ENCODE assay signal across 8 cellular contexts in the genomic region with DNA sequence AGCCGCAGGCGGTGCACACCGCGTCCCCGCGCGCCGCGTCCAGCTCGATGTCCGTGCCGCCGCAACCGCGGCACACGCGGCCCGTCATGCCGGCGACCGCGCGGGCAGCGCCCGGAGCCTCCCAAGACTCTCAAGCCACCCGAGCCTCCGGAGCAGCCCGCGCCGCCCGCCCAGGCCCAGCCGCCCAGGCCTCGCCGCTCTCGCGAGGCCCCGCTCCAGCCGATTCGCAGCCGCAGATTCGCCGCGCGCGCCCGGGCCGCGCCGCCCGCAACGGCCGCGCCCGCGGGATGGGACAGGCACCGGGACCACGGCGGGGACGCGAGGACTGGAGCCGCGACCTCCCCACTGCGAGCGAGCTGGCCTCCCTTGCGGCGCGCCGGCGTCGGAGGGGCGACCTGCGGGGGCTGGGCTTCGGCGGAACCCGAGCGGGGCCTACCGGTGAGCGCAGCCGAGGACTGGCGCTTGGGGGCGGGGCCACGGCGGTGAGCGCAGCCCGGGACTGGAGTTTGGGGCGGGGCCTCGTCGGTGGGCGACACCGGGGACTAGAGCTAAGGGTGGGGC. TPM values are rescaled to one million over a fixed set of nuclear protein-coding genes. Genes with fewer than 3 reads are reported as not detected.
DNase-seq lines count a peak whose midpoint lies in the region; TF ChIP-seq lines count a peak whose summit lies in the region.

BRF1 (minus strand) TSS at position 460 of the 561 bp plus-strand sequence; CDS start at position 88, 372 bp downstream.

- H3K79me2 ChIP-seq in GM23248 (ENCODE audit: insufficient read depth) (peaks cover 44% of the 10 kb centered on the region), SK-N-SH (ENCODE audit: insufficient read depth) (peaks cover 46% of the 10 kb centered on the region)

- no peak; the same call in 1 of the 2 replicates for TF ChIP-seq RAD21 in SK-N-SH (IDR thresholded peaks at IDR 0.05; ENCODE audit: low read length)

- no peaks in the 10 kb centered on the region for H3K36me3 ChIP-seq in GM23248 (ENCODE audit: low read depth)
- no peaks in the 10 kb centered on the region for H3K36me3 ChIP-seq in SK-N-SH (replicated peaks in 1 of 2; ENCODE audit: control insufficient read depth in 1 of 2, insufficient read depth in 2 of 2, low read length in 1 of 2)
- H3K36me3 ChIP-seq in suprapubic skin: no peaks in the 10 kb centered on the region

- H3K9me3 ChIP-seq in GM23248 (ENCODE audit: low read depth) (no peaks in the 10 kb centered on the region), SK-N-SH (no peaks in the 10 kb centered on the region), suprapubic skin (no peaks in the 10 kb centered on the region)

- TF ChIP-seq EP300 in SK-N-SH (IDR thresholded peaks at IDR 0.05; ENCODE audit: borderline replicate concordance in 1 of 2, low read depth in 1 of 2, low read length in 1 of 2): no peak
- TF ChIP-seq EP300 in suprapubic skin (IDR thresholded peaks at IDR 0.05): no peak

- H3F3A ChIP-seq in GM23248 (ENCODE audit: insufficient read depth) (no peaks in the 10 kb centered on the region), SK-N-SH (replicated peaks; ENCODE audit: insufficient read depth) (peaks cover 3% of the 10 kb centered on the region)

- in situ Hi-C loops in GM23248 (cut with MboI): no loop called here

- H3K27ac ChIP-seq in GM23248 (peak within 1 kb of the TSS; percentile 77), SK-N-SH (ENCODE audit: low read depth in 2 of 2, low read length in 1 of 2) (peak within 1 kb of the TSS; percentile 90 to 92), suprapubic skin (peak within 1 kb of the TSS; percentile 95)

- CTCF ChIA-PET in SK-N-SH (lab: Yijun Ruan, JAX): interaction anchor here (1.0 to 2.0 kb wide), 8 partner anchors 9 to 189 kb away, joined by 3 to 6 read pairs (median 4); partner anchors contain the start of gene PACS2
- CTCF ChIA-PET in activated naive CD4-positive, alpha-beta T cell treated with anti-CD3 and anti-CD28 coated beads, Interleukin-2, amount 10 ng/mL, durations not matched to agents 7 days and 5 days (lab: Charles Lee): interaction anchor here (0.8 to 2.6 kb wide), 6 partner anchors 14 to 189 kb away, joined by 3 to 6 read pairs (median 4); partner anchors contain the start of genes BTBD6 and PACS2

- 2% methylated on average over 57 to 71 of the region's 90 CpGs for WGBS in GM23248 (ENCODE audit: low coverage in 1 of 2, low lambda C conversion rate in 2 of 2, missing lambda C conversion rate in 2 of 2), 2 experiments
- WGBS in SK-N-SH (ENCODE audit: low lambda C conversion rate): 0% methylated on average over 15 of the region's 90 CpGs
- 0% methylated on average over 1 of the region's 90 CpGs for WGBS in suprapubic skin

- peaks cover 14% of the 10 kb centered on the region for H3K36me3 Mint-ChIP-seq in activated naive CD4-positive, alpha-beta T cell treated with anti-CD3 and anti-CD28 coated beads, Interleukin-2, amount 10 ng/mL, durations not matched to agents 7 days and 5 days

- H4K20me1 ChIP-seq in GM23248 (ENCODE audit: insufficient read depth) (no peaks in the 10 kb centered on the region), SK-N-SH (ENCODE audit: insufficient read depth) (peaks cover 15% of the 10 kb centered on the region; the same call in 1 of the 2 replicates)

- H3K4me3 ChIP-seq in GM23248 (peak within 1 kb of the TSS; percentile 73), SK-N-SH (ENCODE audit: low read depth in 2 of 2, low read length in 1 of 2) (peak within 1 kb of the TSS; percentile 68 to 85), suprapubic skin (peak within 1 kb of the TSS; percentile 97)

- no peaks in the 10 kb centered on the region for H3K4me1 ChIP-seq in GM23248 (ENCODE audit: insufficient read depth)
- H3K4me1 ChIP-seq in SK-N-SH (ENCODE audit: control insufficient read depth in 1 of 2, insufficient read depth in 2 of 2, low read depth in 1 of 2, low read length in 1 of 2): peaks cover 0 to 3% of the 10 kb centered on the region in 2 experiments; a peak in 1 of 4 replicates
- H3K4me1 ChIP-seq in suprapubic skin: peaks cover 25% of the 10 kb centered on the region

- peak; percentile 93 for DNase-seq in EL
- peak; percentile 96 for DNase-seq in GM23248
- DNase-seq in Kasumi-1 (lab: John Stamatoyannopoulos, UW): peak; percentile 90 to 91
- peak; percentile 97 for DNase-seq in SK-N-SH
- peak; percentile 98 for DNase-seq in activated naive CD4-positive, alpha-beta T cell treated with anti-CD3 and anti-CD28 coated beads, Interleukin-2, amount 10 ng/mL, durations not matched to agents 7 days and 5 days
- peak; percentile 93 for DNase-seq in germinal center (ENCODE audit: low spot score)
- peak in 49 of 56 donors; percentile 64 to 94 (median 90) for DNase-seq in nucleus accumbens (lab: John Stamatoyannopoulos, UW)
- peak; percentile 97 for DNase-seq in suprapubic skin (ENCODE audit: low spot score in 2 of 2)

- H3K4me3 Mint-ChIP-seq in activated naive CD4-positive, alpha-beta T cell treated with anti-CD3 and anti-CD28 coated beads, Interleukin-2, amount 10 ng/mL, durations not matched to agents 7 days and 5 days: peak within 1 kb of the TSS; percentile 89

- peak within 1 kb of the TSS; percentile 93 for H3K27ac Mint-ChIP-seq in activated naive CD4-positive, alpha-beta T cell treated with anti-CD3 and anti-CD28 coated beads, Interleukin-2, amount 10 ng/mL, durations not matched to agents 7 days and 5 days

- H2AFZ ChIP-seq in GM23248 (peak within 1 kb of the TSS; percentile 77), SK-N-SH (ENCODE audit: low read depth) (peak within 1 kb of the TSS; percentile 75)

- no peaks in the 10 kb centered on the region for H3K27me3 Mint-ChIP-seq in activated naive CD4-positive, alpha-beta T cell treated with anti-CD3 and anti-CD28 coated beads, Interleukin-2, amount 10 ng/mL, durations not matched to agents 7 days and 5 days

- H3K9me2 ChIP-seq in GM23248 (ENCODE audit: insufficient read depth) (no peaks in the 10 kb centered on the region), SK-N-SH (no peaks in the 10 kb centered on the region)

- POLR2A ChIA-PET in SK-N-SH (lab: Yijun Ruan, JAX): interaction anchor here (0.7 to 1.9 kb wide), 9 partner anchors 8 to 518 kb away, joined by 3 to 17 read pairs (median 3); partner anchors contain the start of gene PACS2

- H3K27me3 ChIP-seq in GM23248 (replicated peaks; ENCODE audit: insufficient read depth) (no peaks in the 10 kb centered on the region), SK-N-SH (ENCODE audit: insufficient read depth) (no peaks in the 10 kb centered on the region), suprapubic skin (no peaks in the 10 kb centered on the region)

- TF ChIP-seq POLR2A in suprapubic skin (IDR thresholded peaks at IDR 0.05): peak in 1 of 2 donors; percentile 13

- TF ChIP-seq CTCF in SK-N-SH (IDR thresholded peaks at IDR 0.05) (no peak), suprapubic skin (IDR thresholded peaks at IDR 0.05) (no peak)

- peak within 1 kb of the TSS; percentile 71 for H3K4me2 ChIP-seq in GM23248 (ENCODE audit: unreplicated experiment)
- H3K4me2 ChIP-seq in SK-N-SH: peak within 1 kb of the TSS; percentile 98

- H3K4me1 Mint-ChIP-seq in activated naive CD4-positive, alpha-beta T cell treated with anti-CD3 and anti-CD28 coated beads, Interleukin-2, amount 10 ng/mL, durations not matched to agents 7 days and 5 days: peaks cover 54% of the 10 kb centered on the region

- no peaks in the 10 kb centered on the region for H3K9me3 Mint-ChIP-seq in activated naive CD4-positive, alpha-beta T cell treated with anti-CD3 and anti-CD28 coated beads, Interleukin-2, amount 10 ng/mL, durations not matched to agents 7 days and 5 days

- H3K9ac ChIP-seq in GM23248 (peak within 1 kb of the TSS; percentile 85), SK-N-SH (peak within 1 kb of the TSS; percentile 81)

TF ChIP-seq in SK-N-SH, 30 proteins besides CTCF, POLR2A, EP300 and RAD21 (continues in another document):
- peak; percentile 37; the same call in 1 of the 2 replicates for TF ChIP-seq NRF1 (IDR thresholded peaks at IDR 0.05; ENCODE audit: low read depth, low read length)
- no peak for TF ChIP-seq USF1 (IDR thresholded peaks at IDR 0.05; ENCODE audit: borderline replicate concordance, low read depth)
- no peak for TF ChIP-seq MEF2A (IDR thresholded peaks at IDR 0.05; ENCODE audit: borderline replicate concordance, low read depth)
- TF ChIP-seq CHD2 (IDR thresholded peaks at IDR 0.05; ENCODE audit: low read length, partially characterized antibody): peak; percentile 98
- no peak for TF ChIP-seq USF2 (IDR thresholded peaks at IDR 0.05; ENCODE audit: borderline replicate concordance, low read depth, low read length)

RNA-seq across cellular contexts. Expression of gene BRF1, which starts in this region (rescaled TPM):
- total RNA-seq in GM23248 (2014; rRNA removed; shearing (Covaris generic)): 27.0 and 47.8 TPM in 2 replicates
- polyA plus RNA-seq in GM23248 (2016; fragmentation: Nextera tagmentation; extraction: Ambion mirVana): 10.5 and 11.0 TPM in 2 replicates
- polyA plus RNA-seq in SK-N-SH (2012; rRNA removed): 10.2 and 15.7 TPM in 2 replicates
- polyA plus RNA-seq in SK-N-SH (2012; cell fraction: cytosol; rRNA removed): 6.7 and 10.4 TPM in 2 replicates
- polyA plus RNA-seq in SK-N-SH (2012; cell fraction: nucleus; rRNA removed): 48.8 and 58.4 TPM in 2 replicates
- total RNA-seq in suprapubic skin: 100 to 1,000 TPM in 1 of 4 donors, 10 to 100 TPM in 3; 37.9 to 102 (median 52.5) TPM

Comparison
In these comparisons a context has a peak if more than half of its experiments do, and no peak if none do; other contexts are left out.
1. Peak in every context shown above with its lines: DNase-seq, H3K4me3 ChIP-seq and H3K27ac ChIP-seq.